In the genomic region with DNA sequence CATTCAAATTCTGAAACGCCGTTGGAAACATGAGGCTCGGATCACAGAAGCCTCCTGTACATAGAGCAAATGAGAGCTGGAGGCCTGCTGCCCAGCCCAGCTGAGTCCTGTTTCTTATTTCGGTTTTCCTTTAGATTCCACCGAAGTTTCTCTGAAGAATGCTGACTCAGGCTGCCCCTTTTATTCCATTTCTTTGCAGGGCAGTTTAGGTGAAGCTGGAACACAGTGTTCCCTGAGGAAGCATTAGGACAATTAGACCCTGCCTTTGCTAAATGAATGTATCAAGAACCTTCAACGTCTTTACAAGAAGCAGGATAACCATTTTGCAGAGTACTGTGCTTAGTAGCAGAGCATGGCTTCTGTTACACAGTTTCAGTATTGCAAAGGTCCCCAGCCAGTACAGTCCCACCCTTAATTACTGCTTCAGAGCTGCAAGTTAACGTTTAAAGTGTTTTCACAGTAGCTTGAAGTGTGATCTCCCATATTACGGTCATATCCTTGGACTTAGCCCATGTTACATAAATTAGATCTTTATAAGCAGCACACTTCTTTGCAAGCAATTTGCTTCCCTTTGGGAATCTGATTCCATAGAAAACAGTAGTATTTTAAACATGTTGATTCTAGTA, we compare ENCODE assay signal across 30 cellular contexts.
"Had no signal": no experiment of that assay in that cellular context is flagged by ENCODE, and none has a peak within 500 bp of the region (broad histone marks: within the 10 kb centered on the region; RNA-seq: fewer than 3 reads in every experiment).

No MANE protein-coding gene starts in this region.

- DNase-seq: activated CD4-positive, alpha-beta T cell treated with anti-CD3 and anti-CD28 coated beads, Interleukin-2, amount 50 U/mL, for 1 hour; activated CD4-positive, CD25-positive, alpha-beta regulatory T cell treated with anti-CD3 and anti-CD28 coated beads, Interleukin-2, amount 50 U/mL, for 72 hours; activated CD8-positive, alpha-beta T cell treated with anti-CD3 and anti-CD28 coated beads, Interleukin-2, amount 10 ng/mL, durations not matched to agents 7 days and 5 days; activated gamma-delta T cell; activated naive CD4-positive, alpha-beta T cell treated with anti-CD3 and anti-CD28 coated beads, Interleukin-2, amount 50 U/mL, for 16 hours; activated naive CD8-positive, alpha-beta T cell treated with anti-CD3 and anti-CD28 coated beads, Interleukin-2, amount 50 U/mL, for 24 hours; anterior cingulate cortex; brain microvascular endothelial cell; caudate nucleus; dorsolateral prefrontal cortex; effector memory CD8-positive, alpha-beta T cell; foreskin melanocyte; glutamatergic neuron; hippocampal formation; left ventricle myocardium superior; mammary epithelial cell; nephron progenitor cell; nucleus accumbens; stimulated activated CD4-positive, alpha-beta T cell treated with anti-CD3 and anti-CD28 coated beads, Interleukin-15, amount 100 ng/mL, for 24 hours; T-helper 1 cell; WERI-Rb-1 had no signal

- H3K9me3 ChIP-seq: esophagus muscularis mucosa, thoracic aorta, vagina had no signal

- H3K27ac ChIP-seq: brain microvascular endothelial cell, parathyroid adenoma, thoracic aorta, vagina, WERI-Rb-1 had no signal

- H3K36me3 Mint-ChIP-seq: stimulated activated memory B cell treated with anti-CD40 and anti-IgM and Interleukin-4, amounts not matched to agents 10 μg/mL and 1 μg/mL and 100 μg/mL, for 72 hours; type B pancreatic cell had no signal

- H3K27me3 Mint-ChIP-seq: activated naive CD8-positive, alpha-beta T cell treated with anti-CD3 and anti-CD28 coated beads, Interleukin-2, amount 50 U/mL, for 24 hours; effector memory CD8-positive, alpha-beta T cell; stimulated activated memory B cell treated with anti-CD40 and anti-IgM and Interleukin-4, amounts not matched to agents 10 μg/mL and 1 μg/mL and 100 μg/mL, for 72 hours; type B pancreatic cell had no signal

- H3K4me3 ChIP-seq: dorsolateral prefrontal cortex, esophagus muscularis mucosa, smooth muscle cell, thoracic aorta, vagina had no signal

- H3K4me1 ChIP-seq: parathyroid adenoma, vagina had no signal

- H3K36me3 ChIP-seq: brain microvascular endothelial cell, esophagus muscularis mucosa, thoracic aorta, vagina, WERI-Rb-1 had no signal

- H3K4me3 Mint-ChIP-seq: activated CD8-positive, alpha-beta T cell treated with anti-CD3 and anti-CD28 coated beads, Interleukin-2, amount 10 ng/mL, durations not matched to agents 7 days and 5 days; activated naive CD8-positive, alpha-beta T cell treated with anti-CD3 and anti-CD28 coated beads, Interleukin-2, amount 50 U/mL, for 24 hours; activated T-helper 1 cell treated with anti-CD3 and anti-CD28 coated beads, Interleukin-12 subunit alpha, Interleukin-12 subunit beta, Interleukin-2, Interleukin-4 antibody, amounts not matched to agents 30 ng/mL and 10 ng/mL and 1 ng/mL, durations not matched to agents 14 hours and 24 hours and 36 hours; effector memory CD8-positive, alpha-beta T cell; nephron progenitor cell; stimulated activated memory B cell treated with anti-CD40 and anti-IgM and Interleukin-4, amounts not matched to agents 10 μg/mL and 1 μg/mL and 100 μg/mL, for 72 hours; type B pancreatic cell had no signal

- H3K79me2 ChIP-seq: parathyroid adenoma had no signal

- H3K4me2 ChIP-seq: smooth muscle cell had no signal

- H3K27ac Mint-ChIP-seq: activated CD8-positive, alpha-beta T cell treated with anti-CD3 and anti-CD28 coated beads, Interleukin-2, amount 10 ng/mL, durations not matched to agents 7 days and 5 days; activated naive CD8-positive, alpha-beta T cell treated with anti-CD3 and anti-CD28 coated beads, Interleukin-2, amount 50 U/mL, for 24 hours; activated T-helper 1 cell treated with anti-CD3 and anti-CD28 coated beads, Interleukin-12 subunit alpha, Interleukin-12 subunit beta, Interleukin-2, Interleukin-4 antibody, amounts not matched to agents 30 ng/mL and 10 ng/mL and 1 ng/mL, durations not matched to agents 14 hours and 24 hours and 36 hours; effector memory CD8-positive, alpha-beta T cell; nephron progenitor cell; stimulated activated memory B cell treated with anti-CD40 and anti-IgM and Interleukin-4, amounts not matched to agents 10 μg/mL and 1 μg/mL and 100 μg/mL, for 72 hours; type B pancreatic cell had no signal

- H3K4me1 Mint-ChIP-seq: nephron progenitor cell had no signal

- H3K9ac ChIP-seq: parathyroid adenoma had no signal

- H3K27me3 ChIP-seq: brain microvascular endothelial cell, esophagus muscularis mucosa, vagina had no signal

- ATAC-seq: activated CD8-positive, alpha-beta T cell treated with anti-CD3 and anti-CD28 coated beads, Interleukin-2, amount 10 ng/mL, durations not matched to agents 7 days and 5 days; activated naive CD8-positive, alpha-beta T cell treated with anti-CD3 and anti-CD28 coated beads, Interleukin-2, amount 50 U/mL, for 24 hours; effector memory CD8-positive, alpha-beta T cell; left ventricle myocardium superior; sciatic nerve; stimulated activated memory B cell treated with anti-CD40 and anti-IgM and Interleukin-4, amounts not matched to agents 10 μg/mL and 1 μg/mL and 100 μg/mL, for 72 hours had no signal

- H3K9me3 Mint-ChIP-seq: activated naive CD8-positive, alpha-beta T cell treated with anti-CD3 and anti-CD28 coated beads, Interleukin-2, amount 50 U/mL, for 24 hours; activated T-helper 1 cell treated with anti-CD3 and anti-CD28 coated beads, Interleukin-12 subunit alpha, Interleukin-12 subunit beta, Interleukin-2, Interleukin-4 antibody, amounts not matched to agents 30 ng/mL and 10 ng/mL and 1 ng/mL, durations not matched to agents 14 hours and 24 hours and 36 hours; effector memory CD8-positive, alpha-beta T cell had no signal

- H2AFZ ChIP-seq: parathyroid adenoma had no signal
